Comparison of ENCODE assay signal across 33 cellular contexts in genomic region chr5:89067362-89067761, GRCh38.
DNase-seq lines count a peak whose midpoint lies in the region; ATAC-seq, FAIRE-seq and TF ChIP-seq lines count a peak whose summit lies in the region.
"Had no signal": no experiment of that assay in that cellular context is flagged by ENCODE, and none has a peak within 500 bp of the region (broad histone marks: within the 10 kb centered on the region; RNA-seq: fewer than 3 reads in every experiment).

No MANE protein-coding gene starts in this region.

- no peak overlapping the region for H3K27ac Mint-ChIP-seq in type B pancreatic cell
- H3K27ac Mint-ChIP-seq: B cell; CD14-positive monocyte; CD4-positive, alpha-beta memory T cell; CD4-positive, alpha-beta T cell; CD4-positive, CD25-positive, alpha-beta regulatory T cell; CD8-positive, alpha-beta memory T cell; CD8-positive, alpha-beta T cell had no signal

- H3K36me3 ChIP-seq in PC-9 (ENCODE audit: low read depth) (no peaks in the 10 kb centered on the region), K562 (ENCODE audit: control insufficient read depth, insufficient read depth, low read length) (no peaks in the 10 kb centered on the region)
- H3K36me3 ChIP-seq: BE2C; BLaER1; BLaER1 treated with 17β-estradiol and CSF1 and Interleukin-3, amounts not matched to agents 10 nM and 100 nM had no signal

- H3K4me3 ChIP-seq in PC-9 (no peak overlapping the region), K562 (no peak overlapping the region)
- H3K4me3 ChIP-seq: A549; BLaER1; BLaER1 treated with 17β-estradiol and CSF1 and Interleukin-3, amounts not matched to agents 10 nM and 100 nM had no signal

- CTCF ChIA-PET in PC-9 (lab: Charles Lee), result no interaction called here
- CTCF ChIA-PET in K562 (lab: Yijun Ruan, JAX; ENCODE audit: low intra/inter-chr PET ratio), result no interaction called here

- no peaks in the 10 kb centered on the region for H3K9me3 Mint-ChIP-seq in type B pancreatic cell
- H3K9me3 Mint-ChIP-seq: CD14-positive monocyte; CD4-positive, alpha-beta T cell; CD8-positive, alpha-beta T cell had no signal

- no peak for FAIRE-seq in K562 (lab: Jason Lieb, UNC)
- FAIRE-seq: A204.1, A549, D721Med had no signal

- DNase-seq in PC-9, result no peak
- DNase-seq in K562 (ENCODE audit: extremely low read depth in 1 of 4, low spot score in 3 of 4), result no peak
- DNase-seq in type B pancreatic cell (ENCODE audit: extremely low spot score, unreplicated experiment), result no peak
- DNase-seq: 8988T; ACHN; AML-193; BE2C; C1 segment of cervical spinal cord; Caco-2; Calu3; CD4-positive, alpha-beta memory T cell; CD4-positive, alpha-beta T cell; CD4-positive, CD25-positive, alpha-beta regulatory T cell; CD8-positive, alpha-beta memory T cell; CD8-positive, alpha-beta T cell; COR-L47; DMS 273 treated with DMSO at 0.1 percent for 48 hours; DMS153; DMS53; DMS79; DMS79 treated with DMSO at 0.1 percent for 48 hours; DND-41; EL had no signal

- no peak overlapping the region for H3K9ac ChIP-seq in K562 (ENCODE audit: insufficient read depth in 1 of 2, low read depth in 2 of 2, low read length in 2 of 2)
- H3K9ac ChIP-seq: BLaER1; BLaER1 treated with 17β-estradiol and CSF1 and Interleukin-3, amounts not matched to agents 10 nM and 100 nM had no signal

- no peaks in the 10 kb centered on the region for H3K79me2 ChIP-seq in PC-9 (ENCODE audit: low read depth)
- H3K79me2 ChIP-seq in K562 (ENCODE audit: control insufficient read depth, insufficient read depth, low read length), result no peaks in the 10 kb centered on the region

- TF ChIP-seq EP300 in K562 (IDR thresholded peaks at IDR 0.05; ENCODE audit: low read length), result no peak

- intact Hi-C loops in PC-9 (cut with micrococcal nuclease; ENCODE audit: unreplicated experiment), result no loop called here
- intact Hi-C loops in K562 (cut with micrococcal nuclease), result no loop called here

- TF ChIP-seq POLR2A in K562 (conservative IDR thresholded peaks at IDR 0.05), result no peak

- H3F3A ChIP-seq in PC-9 (ENCODE audit: insufficient read depth, low read depth), result no peaks in the 10 kb centered on the region

- TF ChIP-seq CTCF in PC-9 (conservative IDR thresholded peaks at IDR 0.05) (no peak), K562 (IDR thresholded peaks at IDR 0.05 in 2 of 3, conservative IDR thresholded peaks at IDR 0.05 in 1 of 3; ENCODE audit: insufficient read depth in 2 of 3, low read depth in 1 of 3, low read length in 3 of 3) (no peak), type B pancreatic cell (conservative IDR thresholded peaks at IDR 0.05) (no peak)

- peak overlapping the region; percentile 52; the same call in 1 of the 2 replicates for H2AFZ ChIP-seq in PC-9
- H2AFZ ChIP-seq in K562 (ENCODE audit: low read depth, low read length), result peak overlapping the region; percentile 47; the same call in 1 of the 2 replicates

- no peaks in the 10 kb centered on the region for H3K36me3 Mint-ChIP-seq in type B pancreatic cell
- H3K36me3 Mint-ChIP-seq: CD14-positive monocyte; CD4-positive, alpha-beta memory T cell; CD4-positive, CD25-positive, alpha-beta regulatory T cell; CD8-positive, alpha-beta memory T cell; CD8-positive, alpha-beta T cell had no signal

- H4K20me1 ChIP-seq in PC-9 (ENCODE audit: insufficient read depth) (no peaks in the 10 kb centered on the region), K562 (replicated peaks; ENCODE audit: control insufficient read depth, insufficient read depth, low read length) (no peaks in the 10 kb centered on the region)
- H4K20me1 ChIP-seq: BLaER1; BLaER1 treated with 17β-estradiol and CSF1 and Interleukin-3, amounts not matched to agents 10 nM and 100 nM had no signal

- H3K9me3 ChIP-seq in PC-9 (ENCODE audit: insufficient read depth, low read depth) (no peaks in the 10 kb centered on the region), K562 (replicated peaks; ENCODE audit: control insufficient read depth, insufficient read depth, low read depth, low read length) (no peaks in the 10 kb centered on the region)
- H3K9me3 ChIP-seq: A549; BE2C; BLaER1; BLaER1 treated with 17β-estradiol and CSF1 and Interleukin-3, amounts not matched to agents 10 nM and 100 nM; Caco-2 had no signal

- H3K27ac ChIP-seq in PC-9 (no peak overlapping the region), K562 (ENCODE audit: extremely low read depth, low read depth, low read length) (no peak overlapping the region)
- H3K27ac ChIP-seq: 22Rv1; A549; BLaER1; BLaER1 treated with 17β-estradiol and CSF1 and Interleukin-3, amounts not matched to agents 10 nM and 100 nM; C4-2B had no signal

- in situ Hi-C loops in K562 (cut with MboI), result no loop called here

- H3K27me3 Mint-ChIP-seq in type B pancreatic cell, result no peaks in the 10 kb centered on the region
- H3K27me3 Mint-ChIP-seq: B cell; CD4-positive, alpha-beta memory T cell; CD4-positive, alpha-beta T cell; CD4-positive, CD25-positive, alpha-beta regulatory T cell; CD8-positive, alpha-beta memory T cell had no signal

- H3K4me1 Mint-ChIP-seq in type B pancreatic cell (ENCODE audit: unreplicated experiment), result peaks cover 18% of the 10 kb centered on the region
- H3K4me1 Mint-ChIP-seq: CD4-positive, alpha-beta memory T cell; CD4-positive, CD25-positive, alpha-beta regulatory T cell; CD8-positive, alpha-beta memory T cell had no signal

- H3K4me1 ChIP-seq in PC-9 (replicated peaks; ENCODE audit: insufficient read depth) (no peaks in the 10 kb centered on the region), K562 (replicated peaks in 1 of 2; ENCODE audit: control insufficient read depth in 2 of 2, insufficient read depth in 2 of 2, low read length in 2 of 2) (peaks cover 0 to 13% of the 10 kb centered on the region in 2 experiments; a peak in 2 of 5 replicates)
- H3K4me1 ChIP-seq: A549, BE2C, Caco-2 had no signal

- no peak for ATAC-seq in K562
- no peak for ATAC-seq in HG03521 (IDR thresholded peaks at IDR 0.05; ENCODE audit: unreplicated experiment)
- ATAC-seq: A549; CD8-positive, alpha-beta T cell had no signal

- POLR2A ChIA-PET in PC-9 (lab: Charles Lee; ENCODE audit: unreplicated experiment), result no interaction called here
- POLR2A ChIA-PET in K562 (lab: Yijun Ruan, JAX), result interaction anchor here (0.8 to 1.0 kb wide), 3 partner anchors 10 to 25 kb away, joined by 3 read pairs; no protein-coding TSS in a partner anchor

- no peaks in the 10 kb centered on the region for H3K9me1 ChIP-seq in K562 (ENCODE audit: control insufficient read depth, insufficient read depth, low read length)

- TF ChIP-seq RAD21 in K562 (CRISPR knock-in tag; conservative IDR thresholded peaks at IDR 0.05 in 1 of 2, IDR thresholded peaks at IDR 0.05 in 1 of 2), result no peak

- WGBS in K562 (ENCODE audit: insufficient coverage, low coverage, missing lambda C conversion rate), result 65% methylated on average over 3 of the region's 3 CpGs

- H3K27me3 ChIP-seq in PC-9 (ENCODE audit: insufficient read depth, low read depth) (no peaks in the 10 kb centered on the region), K562 (ENCODE audit: control insufficient read depth in 2 of 2, insufficient read depth in 2 of 2, low read length in 2 of 2) (no peaks in the 10 kb centered on the region)
- H3K27me3 ChIP-seq: BE2C; BLaER1; BLaER1 treated with 17β-estradiol and CSF1 and Interleukin-3, amounts not matched to agents 10 nM and 100 nM had no signal

- BruUV-seq in PC-9 (replicated peaks; lab: Mats Ljungman, UMichigan) (no TSS peak), K562 (replicated peaks; lab: Mats Ljungman, UMichigan) (no TSS peak)

- no peaks in the 10 kb centered on the region for H3K9me2 ChIP-seq in PC-9 (ENCODE audit: insufficient read depth)

- H3K4me2 ChIP-seq in PC-9 (no peak overlapping the region), K562 (ENCODE audit: insufficient read depth, low read length) (no peak overlapping the region)
- H3K4me2 ChIP-seq: A549; BLaER1; BLaER1 treated with 17β-estradiol and CSF1 and Interleukin-3, amounts not matched to agents 10 nM and 100 nM had no signal

- H3K4me3 Mint-ChIP-seq in type B pancreatic cell, result no peak overlapping the region
- H3K4me3 Mint-ChIP-seq: B cell; CD14-positive monocyte; CD4-positive, alpha-beta memory T cell; CD4-positive, alpha-beta T cell; CD4-positive, CD25-positive, alpha-beta regulatory T cell; CD8-positive, alpha-beta memory T cell; CD8-positive, alpha-beta T cell had no signal

TF ChIP-seq in K562, 482 proteins besides CTCF, POLR2A, EP300 and RAD21:
- TF ChIP-seq PML (IDR thresholded peaks at IDR 0.05; ENCODE audit: low read length), result no peak
- TF ChIP-seq ZNF584 (CRISPR knock-in tag; IDR thresholded peaks at IDR 0.05; ENCODE audit: low read depth), result no peak
- TF ChIP-seq, protein P1, sequence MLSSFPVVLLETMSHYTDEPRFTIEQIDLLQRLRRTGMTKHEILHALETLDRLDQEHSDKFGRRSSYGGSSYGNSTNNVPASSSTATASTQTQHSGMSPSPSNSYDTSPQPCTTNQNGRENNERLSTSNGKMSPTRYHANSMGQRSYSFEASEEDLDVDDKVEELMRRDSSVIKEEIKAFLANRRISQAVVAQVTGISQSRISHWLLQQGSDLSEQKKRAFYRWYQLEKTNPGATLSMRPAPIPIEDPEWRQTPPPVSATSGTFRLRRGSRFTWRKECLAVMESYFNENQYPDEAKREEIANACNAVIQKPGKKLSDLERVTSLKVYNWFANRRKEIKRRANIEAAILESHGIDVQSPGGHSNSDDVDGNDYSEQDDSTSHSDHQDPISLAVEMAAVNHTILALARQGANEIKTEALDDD (IDR thresholded peaks at IDR 0.05), result peak; percentile 98
- TF ChIP-seq BRCA1 (IDR thresholded peaks at IDR 0.05), result peak; percentile 90; the same call in 1 of the 2 replicates
- no peak for TF ChIP-seq BRCA1 (CRISPR knock-in tag; IDR thresholded peaks at IDR 0.05)
TF ChIP-seq in K562: peak in this region for 2.
